In genomic region chr2:240713928-240714746, GRCh38 we compare ENCODE assay signal across 30 cellular contexts. TPM values are rescaled to one million over a fixed set of nuclear protein-coding genes. Genes with fewer than 3 reads are reported as not detected.
A peak's percentile ranks its signal among the peaks of the same experiment; 100 is the strongest.
DNase-seq lines count a peak whose midpoint lies in the region; ATAC-seq and TF ChIP-seq lines count a peak whose summit lies in the region.
"Had no signal": no experiment of that assay in that cellular context is flagged by ENCODE, and none has a peak within 500 bp of the region (broad histone marks: within the 10 kb centered on the region; RNA-seq: fewer than 3 reads in every experiment).

No MANE protein-coding gene starts in this region.

- H3K4me2 ChIP-seq in GM23338, result no peak overlapping the region

- H3K79me2 ChIP-seq in GM23338 (replicated peaks; ENCODE audit: insufficient read depth), result no peaks in the 10 kb centered on the region
- H3K79me2 ChIP-seq: parathyroid adenoma had no signal

- CTCF ChIA-PET in HEK293T (lab: Yijun Ruan, JAX), result no interaction called here

- no peaks in the 10 kb centered on the region for H3K27me3 ChIP-seq in GM23338 (ENCODE audit: insufficient read depth)
- peaks cover 0 to 14% (median 4%) of the 10 kb centered on the region in 3 donors for H3K27me3 ChIP-seq in psoas muscle (ENCODE audit: insufficient read depth in 3 of 3, low read length in 2 of 3)
- H3K27me3 ChIP-seq in vagina, result no peaks in the 10 kb centered on the region
- H3K27me3 ChIP-seq: adrenal gland, BE2C, right lobe of liver, thyroid gland had no signal

- no peaks in the 10 kb centered on the region; the same call in 2 of the 3 replicates for H3K4me1 Mint-ChIP-seq in GM23338

- H3K27ac ChIP-seq in GM23338 (ENCODE audit: low read depth) (no peak overlapping the region), psoas muscle (no peak overlapping the region), vagina (no peak overlapping the region)
- H3K27ac ChIP-seq: adrenal gland, lower lobe of right lung, parathyroid adenoma, right lobe of liver, SJSA1, stomach, thyroid gland had no signal

- no peaks in the 10 kb centered on the region for H3K9me3 Mint-ChIP-seq in GM23338
- H3K9me3 Mint-ChIP-seq: activated naive CD4-positive, alpha-beta T cell treated with anti-CD3 and anti-CD28 coated beads for 36 hours; activated T-helper 1 cell treated with anti-CD3 and anti-CD28 coated beads, Interleukin-12 subunit alpha, Interleukin-12 subunit beta, Interleukin-2, Interleukin-4 antibody, amounts not matched to agents 30 ng/mL and 10 ng/mL and 1 ng/mL, durations not matched to agents 14 hours and 24 hours and 36 hours; natural killer cell treated with Interleukin-12 subunit alpha and Interleukin-12 subunit beta and Interleukin-15 and Interleukin-18, amount 100 ng/mL, for 72 hours had no signal

- H3K4me3 ChIP-seq in GM23338 (no peak overlapping the region), psoas muscle (no peak overlapping the region), vagina (no peak overlapping the region)
- H3K4me3 ChIP-seq: adrenal gland, lower lobe of right lung, right lobe of liver, SJSA1, stomach, thyroid gland had no signal

- TF ChIP-seq CTCF in GM23338 (conservative IDR thresholded peaks at IDR 0.05; ENCODE audit: low read depth in 2 of 2) (no peak), psoas muscle (IDR thresholded peaks at IDR 0.05) (no peak), vagina (IDR thresholded peaks at IDR 0.05) (no peak)

- DNase-seq in NCI-H82 (lab: John Stamatoyannopoulos, UW) (peak; percentile 46), NCI-H82 treated with DMSO at 0.1 percent for 48 hours (lab: John Stamatoyannopoulos, UW; ENCODE audit: unreplicated experiment) (no peak), GM23338 (ENCODE audit: low spot score) (no peak), cerebellum (ENCODE audit: low spot score) (peak; percentile 55), psoas muscle (peak; percentile 5 to 44), COLO668 (lab: John Stamatoyannopoulos, UW; ENCODE audit: unreplicated experiment) (no peak), HEK293T (ENCODE audit: extremely low spot score) (no peak), vagina (ENCODE audit: extremely low spot score in 2 of 2) (no peak)
- DNase-seq: activated CD4-positive, alpha-beta T cell treated with anti-CD3 and anti-CD28 coated beads, Interleukin-2, amount 50 U/mL, for 4 hours; activated naive CD4-positive, alpha-beta T cell treated with anti-CD3 and anti-CD28 coated beads for 36 hours; adrenal gland; BE2C; COR-L47; DMS79; effector memory CD4-positive, alpha-beta T cell; erythroblast; lower lobe of right lung; NCI-H524; stimulated activated CD4-positive, alpha-beta T cell treated with anti-CD3 and anti-CD28 coated beads, Interleukin-15, amount 100 ng/mL, for 24 hours; stomach; T-helper 1 cell; thyroid gland had no signal

- no peak for TF ChIP-seq POLR2A in vagina (IDR thresholded peaks at IDR 0.05)

- peak overlapping the region; percentile 62 for H3K27ac Mint-ChIP-seq in GM23338
- H3K27ac Mint-ChIP-seq: activated naive CD4-positive, alpha-beta T cell treated with anti-CD3 and anti-CD28 coated beads for 36 hours; activated T-helper 1 cell treated with anti-CD3 and anti-CD28 coated beads, Interleukin-12 subunit alpha, Interleukin-12 subunit beta, Interleukin-2, Interleukin-4 antibody, amounts not matched to agents 30 ng/mL and 10 ng/mL and 1 ng/mL, durations not matched to agents 14 hours and 24 hours and 36 hours; natural killer cell treated with Interleukin-12 subunit alpha and Interleukin-12 subunit beta and Interleukin-15 and Interleukin-18, amount 100 ng/mL, for 72 hours had no signal

- no peaks in the 10 kb centered on the region; the same call in 1 of the 2 replicates for H4K20me1 ChIP-seq in GM23338 (replicated peaks; ENCODE audit: insufficient read depth)

- WGBS in psoas muscle, 3 donors, result 62 to 68% (median 65%) methylated on average over 26 of the region's 26 CpGs

- H3K4me3 Mint-ChIP-seq in GM23338, result no peak overlapping the region; the same call in 2 of the 3 replicates
- H3K4me3 Mint-ChIP-seq: activated naive CD4-positive, alpha-beta T cell treated with anti-CD3 and anti-CD28 coated beads for 36 hours; activated T-helper 1 cell treated with anti-CD3 and anti-CD28 coated beads, Interleukin-12 subunit alpha, Interleukin-12 subunit beta, Interleukin-2, Interleukin-4 antibody, amounts not matched to agents 30 ng/mL and 10 ng/mL and 1 ng/mL, durations not matched to agents 14 hours and 24 hours and 36 hours; natural killer cell treated with Interleukin-12 subunit alpha and Interleukin-12 subunit beta and Interleukin-15 and Interleukin-18, amount 100 ng/mL, for 72 hours had no signal

- H3K36me3 ChIP-seq in GM23338 (ENCODE audit: insufficient read depth) (no peaks in the 10 kb centered on the region), psoas muscle (ENCODE audit: insufficient read depth in 1 of 2, low read depth in 1 of 2) (no peaks in the 10 kb centered on the region), vagina (no peaks in the 10 kb centered on the region)
- H3K36me3 ChIP-seq: adrenal gland, BE2C, lower lobe of right lung, right lobe of liver, SJSA1, stomach, thyroid gland had no signal

- H3F3A ChIP-seq in GM23338 (replicated peaks; ENCODE audit: low read depth), result no peaks in the 10 kb centered on the region

- no peaks in the 10 kb centered on the region for H3K9me2 ChIP-seq in GM23338 (ENCODE audit: insufficient read depth)

- no peak overlapping the region for H2AFZ ChIP-seq in GM23338
- H2AFZ ChIP-seq: parathyroid adenoma had no signal

- intact Hi-C loops in psoas muscle (cut with DNase I), result no loop called here
- intact Hi-C loops in vagina (cut with DNase I), result no loop called here

- ATAC-seq in GM23338 (no peak), psoas muscle (no peak)
- ATAC-seq: right lobe of liver had no signal

- H3K9me3 ChIP-seq in psoas muscle (no peaks in the 10 kb centered on the region), vagina (no peaks in the 10 kb centered on the region)
- H3K9me3 ChIP-seq: adrenal gland, BE2C, lower lobe of right lung, right lobe of liver, SJSA1, stomach, thyroid gland had no signal

- H3K27me3 Mint-ChIP-seq in GM23338 (ENCODE audit: insufficient read depth, low read depth, poor library complexity), result peaks cover 41% of the 10 kb centered on the region
- H3K27me3 Mint-ChIP-seq: natural killer cell treated with Interleukin-12 subunit alpha and Interleukin-12 subunit beta and Interleukin-15 and Interleukin-18, amount 100 ng/mL, for 72 hours had no signal

- POLR2A ChIA-PET in HEK293T (lab: Yijun Ruan, JAX), result no interaction called here

- peaks cover 33% of the 10 kb centered on the region for H3K36me3 Mint-ChIP-seq in GM23338 (ENCODE audit: low read depth)
- H3K36me3 Mint-ChIP-seq: natural killer cell treated with Interleukin-12 subunit alpha and Interleukin-12 subunit beta and Interleukin-15 and Interleukin-18, amount 100 ng/mL, for 72 hours had no signal

- no peaks in the 10 kb centered on the region for H3K4me1 ChIP-seq in GM23338 (ENCODE audit: insufficient read depth)
- H3K4me1 ChIP-seq in psoas muscle, result no peaks in the 10 kb centered on the region
- no peaks in the 10 kb centered on the region for H3K4me1 ChIP-seq in vagina
- H3K4me1 ChIP-seq: adrenal gland, BE2C, lower lobe of right lung, parathyroid adenoma, right lobe of liver, SJSA1, stomach, thyroid gland had no signal

TF ChIP-seq in GM23338, 12 proteins besides CTCF, POLR2A, EP300 and RAD21 (continues in another document):
- TF ChIP-seq POLR2AphosphoS5 (IDR thresholded peaks at IDR 0.05; ENCODE audit: low read depth) (no peak), STAT1 (IDR thresholded peaks at IDR 0.05; ENCODE audit: unreplicated experiment) (no peak), ETS1 (IDR thresholded peaks at IDR 0.05) (no peak), ZNF331 (CRISPR knock-in tag; IDR thresholded peaks at IDR 0.05; ENCODE audit: low read depth) (no peak), ZNF114 (CRISPR knock-in tag; IDR thresholded peaks at IDR 0.05) (no peak), EZH2 (IDR thresholded peaks at IDR 0.05; ENCODE audit: low read depth, unreplicated experiment) (no peak), JUNB (IDR thresholded peaks at IDR 0.05; ENCODE audit: unreplicated experiment) (no peak)

TF ChIP-seq in HEK293T, 16 proteins besides CTCF, POLR2A, EP300 and RAD21:
- TF ChIP-seq CTBP1 (IDR thresholded peaks at IDR 0.05; ENCODE audit: borderline replicate concordance), result no peak
- TF ChIP-seq ELF4 (IDR thresholded peaks at IDR 0.05), result no peak
- no peak for TF ChIP-seq BHLHE40 (IDR thresholded peaks at IDR 0.05; ENCODE audit: borderline replicate concordance)
- TF ChIP-seq ZNF384 (IDR thresholded peaks at IDR 0.05), result no peak
- TF ChIP-seq HDGF (IDR thresholded peaks at IDR 0.05; ENCODE audit: borderline replicate concordance), result no peak
- TF ChIP-seq NFRKB (IDR thresholded peaks at IDR 0.05), result no peak
- TF ChIP-seq PKNOX1 (IDR thresholded peaks at IDR 0.05), result no peak
- no peak for TF ChIP-seq FOXM1 (IDR thresholded peaks at IDR 0.05; ENCODE audit: borderline replicate concordance)
- TF ChIP-seq L3MBTL2 (conservative IDR thresholded peaks at IDR 0.05), result no peak
- no peak for TF ChIP-seq ARNT (IDR thresholded peaks at IDR 0.05)
- no peak for TF ChIP-seq SP1 (IDR thresholded peaks at IDR 0.05)
- TF ChIP-seq TARDBP (IDR thresholded peaks at IDR 0.05), result no peak
- no peak for TF ChIP-seq SUZ12 (IDR thresholded peaks at IDR 0.05)
- no peak for TF ChIP-seq FOXA1 (IDR thresholded peaks at IDR 0.05)

RNA-seq across cellular contexts. Expression of gene AQP12A, which starts 22.5 kb away (rescaled TPM):
- not detected in 2 replicates for total RNA-seq in GM23338 (2014; rRNA removed; shearing (Covaris generic))
- not detected in 2 replicates for polyA plus RNA-seq in GM23338 (2016; fragmentation: Nextera tagmentation; extraction: Ambion mirVana)
- not detected for total RNA-seq in cerebellum
- not detected for total RNA-seq in psoas muscle
- not detected for polyA plus RNA-seq in psoas muscle
- not detected for total RNA-seq in vagina
- total RNA-seq: activated naive CD4-positive, alpha-beta T cell treated with anti-CD3 and anti-CD28 coated beads for 36 hours; activated T-helper 1 cell treated with anti-CD3 and anti-CD28 coated beads, Interleukin-12 subunit alpha, Interleukin-12 subunit beta, Interleukin-2, Interleukin-4 antibody, amounts not matched to agents 30 ng/mL and 10 ng/mL and 1 ng/mL, durations not matched to agents 14 hours and 24 hours and 36 hours; adrenal gland; kidney epithelial cell; lower lobe of right lung; MCF 10A; mononuclear cell; natural killer cell treated with Interleukin-12 subunit alpha and Interleukin-12 subunit beta and Interleukin-15 and Interleukin-18, amount 100 ng/mL, for 72 hours; right lobe of liver; SJSA1; stomach; thyroid gland had no signal
- polyA plus RNA-seq: adrenal gland, stomach had no signal

RNA-seq across cellular contexts. Expression of gene AQP12B, which starts 31.5 kb away (rescaled TPM):
- total RNA-seq in GM23338 (2014; rRNA removed; shearing (Covaris generic)), result not detected in 2 replicates
- not detected in 2 replicates for polyA plus RNA-seq in GM23338 (2016; fragmentation: Nextera tagmentation; extraction: Ambion mirVana)
- total RNA-seq in cerebellum, result not detected
- total RNA-seq in psoas muscle, result not detected
- polyA plus RNA-seq in psoas muscle, result not detected
- total RNA-seq in vagina, result not detected
- total RNA-seq: activated naive CD4-positive, alpha-beta T cell treated with anti-CD3 and anti-CD28 coated beads for 36 hours; activated T-helper 1 cell treated with anti-CD3 and anti-CD28 coated beads, Interleukin-12 subunit alpha, Interleukin-12 subunit beta, Interleukin-2, Interleukin-4 antibody, amounts not matched to agents 30 ng/mL and 10 ng/mL and 1 ng/mL, durations not matched to agents 14 hours and 24 hours and 36 hours; adrenal gland; kidney epithelial cell; lower lobe of right lung; MCF 10A; mononuclear cell; natural killer cell treated with Interleukin-12 subunit alpha and Interleukin-12 subunit beta and Interleukin-15 and Interleukin-18, amount 100 ng/mL, for 72 hours; right lobe of liver; SJSA1 had no signal

Comparison
In these comparisons a context has a peak if more than half of its experiments do, and no peak if none do; other contexts are left out.
1. DNase-seq: peak in NCI-H82 (single experiment), cerebellum (single experiment) and psoas muscle (2 of 2); none in NCI-H82 treated with DMSO at 0.1 percent for 48 hours (single experiment), GM23338 (single experiment), COLO668 (single experiment), HEK293T (single experiment) and vagina (0 of 2).